Comparison of ENCODE assay signal across 15 cellular contexts in the genomic region with DNA sequence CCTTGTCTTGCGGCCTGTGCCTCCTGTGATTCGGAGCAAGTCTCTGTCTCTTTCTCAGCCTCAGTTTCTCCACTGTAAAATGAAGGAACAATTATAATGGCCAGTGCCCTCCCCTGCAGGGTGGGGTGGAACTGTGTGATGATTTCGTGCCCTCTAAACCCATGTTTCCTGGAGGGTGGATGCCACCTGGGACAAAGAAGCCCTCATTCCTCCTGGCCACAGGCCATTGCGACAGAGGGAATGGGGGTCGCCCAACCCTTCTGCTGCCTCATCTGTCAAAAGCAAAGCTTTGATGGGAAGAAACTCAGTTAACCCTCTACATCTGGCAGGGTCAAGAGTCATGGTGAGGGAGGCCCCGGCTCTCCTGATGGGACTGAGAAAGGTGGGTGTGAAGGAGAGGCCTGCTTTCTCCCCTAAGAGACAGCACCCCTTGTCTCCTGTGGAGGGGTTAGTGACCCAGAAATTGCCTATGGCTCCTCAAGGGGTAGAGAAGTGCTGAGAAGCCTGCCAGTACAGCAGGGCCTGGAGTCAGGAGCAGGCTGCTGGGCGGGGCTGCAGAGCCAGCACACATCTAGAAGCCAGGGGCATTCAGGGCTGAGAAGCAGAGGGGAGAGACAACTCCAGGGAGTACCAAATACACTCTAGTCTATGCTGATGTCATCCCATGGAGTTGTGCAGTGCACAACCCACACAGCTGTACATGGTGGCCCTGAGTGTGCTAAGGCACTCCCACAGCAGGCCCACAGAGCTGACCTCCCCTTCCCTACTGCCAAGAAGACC.
DNase-seq lines count a peak whose midpoint lies in the region; ATAC-seq, FAIRE-seq and TF ChIP-seq lines count a peak whose summit lies in the region.
"Had no signal": no experiment of that assay in that cellular context is flagged by ENCODE, and none has a peak within 500 bp of the region (broad histone marks: within the 10 kb centered on the region; RNA-seq: fewer than 3 reads in every experiment).

No MANE protein-coding gene starts in this region.

- H3K4me2 ChIP-seq in HCT116 (ENCODE audit: low read length): peak overlapping the region; percentile 36

- H3K27me3 ChIP-seq in HCT116 (ENCODE audit: insufficient read depth, low read length) (no peaks in the 10 kb centered on the region), ascending aorta (no peaks in the 10 kb centered on the region), spleen (replicated peaks in 1 of 7) (no peaks in the 10 kb centered on the region)

- TF ChIP-seq CTCF in HCT116 (IDR thresholded peaks at IDR 0.05 in 2 of 3, conservative IDR thresholded peaks at IDR 0.05 in 1 of 3; ENCODE audit: borderline replicate concordance in 1 of 3, insufficient read depth in 1 of 3, low read depth in 2 of 3, low read length in 2 of 3) (no peak), ascending aorta (IDR thresholded peaks at IDR 0.05) (no peak), kidney (IDR thresholded peaks at IDR 0.05; ENCODE audit: borderline replicate concordance, extremely low read depth, insufficient read depth) (no peak), spleen (IDR thresholded peaks at IDR 0.05 in 8 of 11, conservative IDR thresholded peaks at IDR 0.05 in 3 of 11) (no peak)

- intact Hi-C loops in HCT116 (cut with micrococcal nuclease): no loop called here
- intact Hi-C loops in ascending aorta (cut with DNase I): loop anchor here (2.0 kb wide), 1 partner anchor 61 kb away; a partner anchor contains a TSS
- intact Hi-C loops in kidney (cut with DNase I): no loop called here
- intact Hi-C loops in spleen (cut with DNase I; ENCODE audit: low total_unique reads): no loop called here

- H3K4me3 ChIP-seq in HCT116 (replicated peaks in 1 of 2; ENCODE audit: low read depth in 1 of 2, low read length in 2 of 2) (no peak overlapping the region), ascending aorta (no peak overlapping the region), kidney (ENCODE audit: low read length in 2 of 2) (no peak overlapping the region), spleen (no peak overlapping the region)

- H3K36me3 ChIP-seq in HCT116 (ENCODE audit: control insufficient read depth in 1 of 2, insufficient read depth in 2 of 2, low read length in 2 of 2) (no peaks in the 10 kb centered on the region), ascending aorta (no peaks in the 10 kb centered on the region), kidney (ENCODE audit: control insufficient read depth in 1 of 2, insufficient read depth in 2 of 2, low read length in 2 of 2) (no peaks in the 10 kb centered on the region), spleen (no peaks in the 10 kb centered on the region)

- ATAC-seq in HCT116 (no peak), GM19023 (IDR thresholded peaks at IDR 0.05; ENCODE audit: unreplicated experiment) (no peak), GM19397 (IDR thresholded peaks at IDR 0.05; ENCODE audit: unreplicated experiment) (no peak)
- ATAC-seq: activated CD8-positive, alpha-beta T cell treated with anti-CD3 and anti-CD28 coated beads for 36 hours had no signal

- no peaks in the 10 kb centered on the region; a peak in 1 of 4 replicates for H3K9me3 ChIP-seq in HCT116 (ENCODE audit: control insufficient read depth in 1 of 2, insufficient read depth in 1 of 2, low read depth in 1 of 2, low read length in 2 of 2)
- no peaks in the 10 kb centered on the region for H3K9me3 ChIP-seq in ascending aorta
- H3K9me3 ChIP-seq in kidney (ENCODE audit: control insufficient read depth in 1 of 2, low read length in 2 of 2): no peaks in the 10 kb centered on the region
- peaks cover 0 to 3% (median 0%) of the 10 kb centered on the region in 8 donors for H3K9me3 ChIP-seq in spleen

- H3K9me2 ChIP-seq in HCT116 (ENCODE audit: insufficient read depth): no peaks in the 10 kb centered on the region

- no peak overlapping the region for H2AFZ ChIP-seq in HCT116 (ENCODE audit: low read depth, low read length, poor library complexity, severe bottlenecking)

- FAIRE-seq in kidney (lab: Jason Lieb, UNC): no peak
- FAIRE-seq: HTR-8/SVneo had no signal

- no TSS peak for BruUV-seq in HCT116 (replicated peaks; lab: Mats Ljungman, UMichigan)

- WGBS in spleen, 5 donors: 74 to 86% (median 77%) methylated on average over 5 to 7 of the region's 7 CpGs

- TF ChIP-seq RAD21 in HCT116 (IDR thresholded peaks at IDR 0.05; ENCODE audit: low read depth): no peak

- TF ChIP-seq POLR2A in HCT116 (IDR thresholded peaks at IDR 0.05; ENCODE audit: borderline replicate concordance, extremely low read depth, insufficient read depth, insufficient read length) (no peak), spleen (IDR thresholded peaks at IDR 0.05) (no peak)

- H3K9ac ChIP-seq in HCT116 (ENCODE audit: low read length): no peak overlapping the region
- peak overlapping the region in 1 of 2 donors; percentile 71 for H3K9ac ChIP-seq in kidney (ENCODE audit: low read length in 2 of 2)

- RAD21 ChIA-PET in HCT116 (lab: Charles Lee; ENCODE audit: low non-redundant PET in 1 of 2, low total read pairs in 2 of 2, uncharacterized antibody in 2 of 2, unreplicated experiment in 2 of 2): no interaction called here

- H3K27ac ChIP-seq in HCT116 (ENCODE audit: low read depth, low read length) (no peak overlapping the region), ascending aorta (peak overlapping the region; percentile 82 to 84), kidney (ENCODE audit: low read depth in 2 of 2, low read length in 2 of 2) (peak overlapping the region; percentile 23 to 71), spleen (no peak overlapping the region)

- DNase-seq in HCT116 (ENCODE audit: low read depth, low spot score): no peak
- DNase-seq in ascending aorta (ENCODE audit: low spot score in 2 of 2): no peak
- no peak for DNase-seq in kidney
- DNase-seq in spleen: peak; percentile 35
- no peak for DNase-seq in iPS-NIHi7 (ENCODE audit: extremely low spot score)
- no peak for DNase-seq in stimulated activated CD4-positive, alpha-beta T cell treated with anti-CD3 and anti-CD28 coated beads, Interleukin-2, amount 100 ng/mL, for 48 hours
- DNase-seq: activated CD8-positive, alpha-beta T cell treated with anti-CD3 and anti-CD28 coated beads for 36 hours; CD4-positive, CD25-positive, alpha-beta regulatory T cell; effector CD8-positive, alpha-beta T cell; EL; NCI-H2107; SIG-M5 had no signal

- peaks cover 18 to 30% of the 10 kb centered on the region in 2 experiments for H3K4me1 ChIP-seq in HCT116 (ENCODE audit: control insufficient read depth in 1 of 2, insufficient read depth in 2 of 2, low read length in 2 of 2)
- H3K4me1 ChIP-seq in ascending aorta: peaks cover 15 to 24% of the 10 kb centered on the region in 2 donors
- peaks cover 21 to 22% of the 10 kb centered on the region in 2 donors for H3K4me1 ChIP-seq in kidney (ENCODE audit: control insufficient read depth in 1 of 2, insufficient read depth in 1 of 2, low read depth in 1 of 2, low read length in 2 of 2)
- H3K4me1 ChIP-seq in spleen: no peaks in the 10 kb centered on the region

- CTCF ChIA-PET in HCT116 (lab: Charles Lee): no interaction called here

- POLR2A ChIA-PET in HCT116 (lab: Charles Lee): interaction anchor here (0.5 kb wide), 1 partner anchor 58 kb away, joined by 5 read pairs; no protein-coding TSS in a partner anchor

- H4K20me1 ChIP-seq in HCT116 (ENCODE audit: insufficient read depth): no peaks in the 10 kb centered on the region

- H3K79me2 ChIP-seq in HCT116 (ENCODE audit: insufficient read depth, low read length): no peaks in the 10 kb centered on the region

TF ChIP-seq in HCT116, 20 proteins besides CTCF, POLR2A, EP300 and RAD21 (continues in another document):
- TF ChIP-seq ELF1 (IDR thresholded peaks at IDR 0.05; ENCODE audit: borderline replicate concordance, low read depth) (no peak), FOSL1 (IDR thresholded peaks at IDR 0.05; ENCODE audit: low read depth) (no peak), CBX3 (IDR thresholded peaks at IDR 0.05; ENCODE audit: low read depth) (no peak), SP1 (IDR thresholded peaks at IDR 0.05; ENCODE audit: low read depth) (no peak), ZFX (IDR thresholded peaks at IDR 0.05) (no peak), SRF (IDR thresholded peaks at IDR 0.05; ENCODE audit: low read depth) (no peak), JUND (IDR thresholded peaks at IDR 0.05) (no peak), YY1 (IDR thresholded peaks at IDR 0.05; ENCODE audit: extremely low read depth, insufficient replicate concordance, low read depth, low read length) (no peak), EZH2 (IDR thresholded peaks at IDR 0.05) (no peak)
- TF ChIP-seq, protein P1, sequence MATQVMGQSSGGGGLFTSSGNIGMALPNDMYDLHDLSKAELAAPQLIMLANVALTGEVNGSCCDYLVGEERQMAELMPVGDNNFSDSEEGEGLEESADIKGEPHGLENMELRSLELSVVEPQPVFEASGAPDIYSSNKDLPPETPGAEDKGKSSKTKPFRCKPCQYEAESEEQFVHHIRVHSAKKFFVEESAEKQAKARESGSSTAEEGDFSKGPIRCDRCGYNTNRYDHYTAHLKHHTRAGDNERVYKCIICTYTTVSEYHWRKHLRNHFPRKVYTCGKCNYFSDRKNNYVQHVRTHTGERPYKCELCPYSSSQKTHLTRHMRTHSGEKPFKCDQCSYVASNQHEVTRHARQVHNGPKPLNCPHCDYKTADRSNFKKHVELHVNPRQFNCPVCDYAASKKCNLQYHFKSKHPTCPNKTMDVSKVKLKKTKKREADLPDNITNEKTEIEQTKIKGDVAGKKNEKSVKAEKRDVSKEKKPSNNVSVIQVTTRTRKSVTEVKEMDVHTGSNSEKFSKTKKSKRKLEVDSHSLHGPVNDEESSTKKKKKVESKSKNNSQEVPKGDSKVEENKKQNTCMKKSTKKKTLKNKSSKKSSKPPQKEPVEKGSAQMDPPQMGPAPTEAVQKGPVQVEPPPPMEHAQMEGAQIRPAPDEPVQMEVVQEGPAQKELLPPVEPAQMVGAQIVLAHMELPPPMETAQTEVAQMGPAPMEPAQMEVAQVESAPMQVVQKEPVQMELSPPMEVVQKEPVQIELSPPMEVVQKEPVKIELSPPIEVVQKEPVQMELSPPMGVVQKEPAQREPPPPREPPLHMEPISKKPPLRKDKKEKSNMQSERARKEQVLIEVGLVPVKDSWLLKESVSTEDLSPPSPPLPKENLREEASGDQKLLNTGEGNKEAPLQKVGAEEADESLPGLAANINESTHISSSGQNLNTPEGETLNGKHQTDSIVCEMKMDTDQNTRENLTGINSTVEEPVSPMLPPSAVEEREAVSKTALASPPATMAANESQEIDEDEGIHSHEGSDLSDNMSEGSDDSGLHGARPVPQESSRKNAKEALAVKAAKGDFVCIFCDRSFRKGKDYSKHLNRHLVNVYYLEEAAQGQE (IDR thresholded peaks at IDR 0.05; ENCODE audit: low read depth): no peak
- TF ChIP-seq, protein P2, sequence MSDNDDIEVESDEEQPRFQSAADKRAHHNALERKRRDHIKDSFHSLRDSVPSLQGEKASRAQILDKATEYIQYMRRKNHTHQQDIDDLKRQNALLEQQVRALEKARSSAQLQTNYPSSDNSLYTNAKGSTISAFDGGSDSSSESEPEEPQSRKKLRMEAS (IDR thresholded peaks at IDR 0.05): no peak
- TF ChIP-seq, protein P3, sequence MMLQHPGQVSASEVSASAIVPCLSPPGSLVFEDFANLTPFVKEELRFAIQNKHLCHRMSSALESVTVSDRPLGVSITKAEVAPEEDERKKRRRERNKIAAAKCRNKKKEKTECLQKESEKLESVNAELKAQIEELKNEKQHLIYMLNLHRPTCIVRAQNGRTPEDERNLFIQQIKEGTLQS (IDR thresholded peaks at IDR 0.05): no peak

Comparison
In these comparisons a context has a peak if more than half of its experiments do, and no peak if none do; other contexts are left out.
1. H3K27ac ChIP-seq: peak in ascending aorta (2 of 2) and kidney (2 of 2); none in HCT116 (single experiment) and spleen (0 of 8).